8 cellular contexts compared by ENCODE assay signal in the genomic region with DNA sequence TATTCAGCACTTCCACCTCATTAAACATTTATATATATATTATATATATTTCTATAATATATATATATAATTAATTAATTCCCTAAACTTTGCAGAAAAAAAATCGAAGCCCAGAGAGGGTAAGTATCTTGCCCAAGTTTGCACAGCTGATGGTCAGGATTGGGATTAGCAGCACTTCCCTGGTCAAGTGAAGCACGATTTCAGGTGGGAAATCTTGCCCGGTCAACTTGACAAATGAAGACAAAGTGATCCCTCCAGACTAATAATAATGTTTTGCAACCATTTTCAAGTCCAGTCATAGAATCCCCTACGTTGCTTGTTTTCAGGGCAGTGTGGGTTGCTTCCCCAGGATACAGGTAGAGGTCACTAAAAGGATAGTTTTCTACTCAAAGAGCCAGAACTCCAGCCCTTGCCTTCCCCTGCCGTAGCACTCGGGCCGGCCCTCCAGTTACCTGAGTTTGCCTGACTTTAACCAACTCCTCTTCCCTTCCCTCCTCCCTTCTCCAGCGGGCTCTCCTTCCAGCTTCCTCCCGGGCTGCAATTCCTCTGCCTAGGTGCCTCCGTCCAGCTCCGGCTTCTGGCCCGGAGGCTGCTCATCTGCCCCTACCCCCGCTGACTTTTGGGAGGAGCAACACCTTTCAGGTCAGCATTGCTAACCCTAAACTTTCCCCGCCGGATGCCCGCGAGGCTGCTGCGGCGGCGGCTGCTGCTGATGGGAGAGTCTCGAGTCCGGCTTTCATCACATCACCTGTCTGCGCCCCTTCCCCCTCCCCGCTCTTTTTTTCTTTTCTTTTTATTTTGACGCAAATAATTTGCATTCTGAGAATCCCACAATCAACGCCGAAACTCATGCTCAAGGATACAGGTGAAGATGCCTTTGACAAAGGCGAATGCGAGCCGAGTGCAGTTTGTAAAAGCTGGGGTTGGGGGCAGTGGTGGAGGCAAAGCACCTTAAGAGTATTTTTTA. TPM values are rescaled to one million over a fixed set of nuclear protein-coding genes. Genes with fewer than 3 reads are reported as not detected.
A peak's percentile ranks its signal among the peaks of the same experiment; 100 is the strongest.
DNase-seq lines count a peak whose midpoint lies in the region; ATAC-seq and TF ChIP-seq lines count a peak whose summit lies in the region.

No MANE protein-coding gene starts in this region.

- H3K4me3 Mint-ChIP-seq in activated naive CD4-positive, alpha-beta T cell treated with anti-CD3 and anti-CD28 coated beads, Interleukin-2, amount 50 U/mL, for 24 hours = peak overlapping the region; percentile 77

- peaks cover 4% of the 10 kb centered on the region; the same call in 1 of the 2 replicates for H3K4me1 ChIP-seq in Panc1 (ENCODE audit: control insufficient read depth, insufficient read depth, low read length)

- H3K36me3 Mint-ChIP-seq in activated naive CD4-positive, alpha-beta T cell treated with anti-CD3 and anti-CD28 coated beads, Interleukin-2, amount 50 U/mL, for 24 hours = no peaks in the 10 kb centered on the region

- ATAC-seq in HG02840 (IDR thresholded peaks at IDR 0.05; ENCODE audit: low FRiP score, unreplicated experiment) = peak; percentile 69
- ATAC-seq in Panc1 = peak; percentile 80
- ATAC-seq in esophagus mucosa = peak; percentile 67
- ATAC-seq in omental fat pad (ENCODE audit: low FRiP score) = peak; percentile 41

- H3K4me3 ChIP-seq in Panc1 (ENCODE audit: low read depth in 2 of 2, low read length in 2 of 2) = peak overlapping the region; percentile 28 to 49

- TF ChIP-seq CTCF in Panc1 (IDR thresholded peaks at IDR 0.05) (peak; percentile 21; the same call in 1 of the 2 replicates), omental fat pad (IDR thresholded peaks at IDR 0.05) (no peak)

- POLR2A ChIA-PET in Panc1 (lab: Charles Lee) = no interaction called here

- DNase-seq in activated naive CD4-positive, alpha-beta T cell treated with Interleukin-2 at 50 U/mL for 16 hours = no peak
- DNase-seq in Panc1 (ENCODE audit: low read depth, low spot score) (no peak), omental fat pad (ENCODE audit: low spot score) (no peak), GDM1 (lab: John Stamatoyannopoulos, UW) (no peak), NCI-H2081 treated with DMSO at 0.1 percent for 48 hours (lab: John Stamatoyannopoulos, UW) (no peak)

- BruUV-seq in Panc1 (replicated peaks; lab: Mats Ljungman, UMichigan) = no TSS peak

- H3K9me3 Mint-ChIP-seq in activated naive CD4-positive, alpha-beta T cell treated with anti-CD3 and anti-CD28 coated beads, Interleukin-2, amount 50 U/mL, for 24 hours = no peaks in the 10 kb centered on the region

- H3K27ac Mint-ChIP-seq in activated naive CD4-positive, alpha-beta T cell treated with anti-CD3 and anti-CD28 coated beads, Interleukin-2, amount 50 U/mL, for 24 hours = no peak overlapping the region

- no peaks in the 10 kb centered on the region for H3K36me3 ChIP-seq in Panc1 (ENCODE audit: control insufficient read depth, insufficient read depth, low read length)

- in situ Hi-C loops in Panc1 (cut with HindIII; ENCODE audit: low pct_unique_long_range_greater_than_20kb, low sequenced_read_pairs) = no loop called here

- H3K27me3 ChIP-seq in Panc1 (ENCODE audit: control insufficient read depth, insufficient read depth, low read length) = peaks cover 12% of the 10 kb centered on the region

- H3K9me3 ChIP-seq in Panc1 (ENCODE audit: control insufficient read depth, insufficient read depth, low read depth, low read length) = no peaks in the 10 kb centered on the region

- intact Hi-C loops in Panc1 (cut with micrococcal nuclease; ENCODE audit: unreplicated experiment) = loop anchor here (5.0 kb wide), 1 partner anchor 698 kb away; no protein-coding TSS in a partner anchor

- H3K27ac ChIP-seq in Panc1 (ENCODE audit: low read length) = no peak overlapping the region

- peaks cover 12% of the 10 kb centered on the region for H3K4me1 Mint-ChIP-seq in activated naive CD4-positive, alpha-beta T cell treated with anti-CD3 and anti-CD28 coated beads, Interleukin-2, amount 50 U/mL, for 24 hours

- CTCF ChIA-PET in Panc1 (lab: Charles Lee) = no interaction called here

- H3K27me3 Mint-ChIP-seq in activated naive CD4-positive, alpha-beta T cell treated with anti-CD3 and anti-CD28 coated beads, Interleukin-2, amount 50 U/mL, for 24 hours = peaks cover 55% of the 10 kb centered on the region

RNA-seq across cellular contexts. Expression of gene PRLR, which starts 0.9 kb away (rescaled TPM):
- total RNA-seq in Panc1 (2021; ENCODE audit: unreplicated experiment) (0.46 TPM), esophagus mucosa (7.6 TPM), omental fat pad (1 to 10 TPM in 2 of 4 donors, under 1 TPM in 2; 0.38 to 2.4 (median 0.90) TPM)
- 0.18 TPM for polyA plus RNA-seq in Panc1 (2012; ENCODE audit: insufficient read length)
